ENCODE assay signal across 9 cellular contexts in genomic region chr1:154812911-154813816, GRCh38. TPM values are rescaled to one million over a fixed set of nuclear protein-coding genes. Genes with fewer than 3 reads are reported as not detected.
DNase-seq lines count a peak whose midpoint lies in the region; ATAC-seq and TF ChIP-seq lines count a peak whose summit lies in the region.
"Had no signal": no experiment of that assay in that cellular context is flagged by ENCODE, and none has a peak within 500 bp of the region (broad histone marks: within the 10 kb centered on the region; RNA-seq: fewer than 3 reads in every experiment).

No MANE protein-coding gene starts in this region.

- DNase-seq in IMR-90 = peak; percentile 18
- peak; percentile 94 for DNase-seq in RWPE1 (ENCODE audit: low spot score)
- peak in 4 of 5 donors; percentile 60 to 71 (median 65) for DNase-seq in heart left ventricle
- peak; percentile 50 for DNase-seq in renal cortical epithelial cell (ENCODE audit: low read depth)
- DNase-seq in left colon = no peak
- no peak for DNase-seq in HCEC 1CT
- DNase-seq: sigmoid colon had no signal

- H3K4me3 ChIP-seq in IMR-90 (ENCODE audit: insufficient read depth, low read depth, low read length) (no peak overlapping the region), heart left ventricle (no peak overlapping the region)
- H3K4me3 ChIP-seq: sigmoid colon had no signal

- dilution Hi-C loops in IMR-90 (cut with HindIII; ENCODE audit: low sequenced_read_pairs, unreplicated experiment) = no loop called here

- CTCF ChIA-PET in IMR-90 (lab: Yijun Ruan, JAX) = interaction anchor here (0.5 kb wide), 1 partner anchor 255 kb away, joined by 3 read pairs; no protein-coding TSS in a partner anchor
- CTCF ChIA-PET in RWPE1 (lab: Yijun Ruan, JAX) = interaction anchor here (0.6 to 1.1 kb wide), 5 partner anchors 40 to 189 kb away, joined by 3 to 7 read pairs (median 3); no protein-coding TSS in a partner anchor

- 14% methylated on average over 4 of the region's 21 CpGs; no CpG with 5 or more reads in 1 of the 2 experiments for WGBS in IMR-90 (ENCODE audit: extremely low coverage in 2 of 2, insufficient read length in 1 of 2), 2 experiments
- whole genome bisulfite sequencing in heart left ventricle, 4 donors = 37 to 64% (median 48%) methylated on average over 20 to 21 of the region's 21 CpGs

- intact Hi-C loops in IMR-90 (cut with micrococcal nuclease) (no loop called here), heart left ventricle (cut with DNase I) (loop anchor here in 1 of 10 donors (5.0 kb wide), 1 partner anchor 54 kb away; no protein-coding TSS in a partner anchor), left colon (cut with DNase I, micrococcal nuclease) (no loop called here)

- no peak overlapping the region for H4K91ac ChIP-seq in IMR-90 (ENCODE audit: insufficient read depth, low read depth, low read length)

- no peak overlapping the region for H2BK120ac ChIP-seq in IMR-90 (ENCODE audit: low read depth, low read length)

- H2AK9ac ChIP-seq in IMR-90 (replicated peaks; ENCODE audit: low read depth, low read length, poor library complexity) = no peak overlapping the region

- no peak overlapping the region; the same call in 1 of the 2 replicates for H3K23ac ChIP-seq in IMR-90 (ENCODE audit: low read depth, low read length)

- H3K4me1 ChIP-seq in IMR-90 (ENCODE audit: control insufficient read depth, insufficient read depth, low read length) (no peaks in the 10 kb centered on the region), heart left ventricle (peaks cover 0 to 61% (median 20%) of the 10 kb centered on the region in 12 donors)

- H3K9me3 ChIP-seq in IMR-90 (ENCODE audit: control insufficient read depth, insufficient read depth, low read length) (no peaks in the 10 kb centered on the region), heart left ventricle (no peaks in the 10 kb centered on the region)
- H3K9me3 ChIP-seq: sigmoid colon had no signal

- ATAC-seq in IMR-90 (ENCODE audit: low read depth) (peak; percentile 37), heart left ventricle (peak; percentile 27 to 84 (median 68)), HG03442 (IDR thresholded peaks at IDR 0.05; ENCODE audit: unreplicated experiment) (no peak), left colon (no peak), GM19467 (IDR thresholded peaks at IDR 0.05; ENCODE audit: unreplicated experiment) (no peak)

- H3K9me1 ChIP-seq in IMR-90 (ENCODE audit: insufficient read depth, low read length) = no peaks in the 10 kb centered on the region

- no peak overlapping the region for H4K8ac ChIP-seq in IMR-90 (ENCODE audit: low read depth in 2 of 2, low read length in 2 of 2)

- in situ Hi-C loops in IMR-90 (cut with MboI; ENCODE audit: low sequenced_read_pairs) = no loop called here

- H3K36me3 ChIP-seq in IMR-90 (ENCODE audit: control insufficient read depth, insufficient read depth, low read length) (no peaks in the 10 kb centered on the region), heart left ventricle (no peaks in the 10 kb centered on the region)
- H3K36me3 ChIP-seq: sigmoid colon had no signal

- H4K5ac ChIP-seq in IMR-90 (ENCODE audit: low read depth, low read length) = no peak overlapping the region

- H3K27me3 ChIP-seq in IMR-90 (ENCODE audit: control insufficient read depth, insufficient read depth, low read length) (peaks cover 76% of the 10 kb centered on the region), heart left ventricle (peaks cover 0 to 2% (median 0%) of the 10 kb centered on the region in 9 donors)
- H3K27me3 ChIP-seq: sigmoid colon had no signal

- POLR2A ChIA-PET in IMR-90 (lab: Charles Lee; ENCODE audit: unreplicated experiment) = no interaction called here
- POLR2A ChIA-PET in RWPE1 (lab: Yijun Ruan, JAX; ENCODE audit: low non-redundant PET) = interaction anchor here (0.6 kb wide), 1 partner anchor 57 kb away, joined by 5 read pairs; no protein-coding TSS in a partner anchor

- H3K4ac ChIP-seq in IMR-90 (ENCODE audit: low read depth, low read length) = no peak overlapping the region

- no peak overlapping the region for H2AFZ ChIP-seq in IMR-90 (replicated peaks; ENCODE audit: low read length, poor library complexity)

- H2BK15ac ChIP-seq in IMR-90 (ENCODE audit: low read depth, low read length) = no peak overlapping the region

- no peak overlapping the region for H3K56ac ChIP-seq in IMR-90 (ENCODE audit: extremely low read depth, insufficient read depth, low read length)

- no peak for TF ChIP-seq POLR2A in IMR-90 (IDR thresholded peaks at IDR 0.05; ENCODE audit: low read depth, low read length)
- no peak for TF ChIP-seq POLR2A in heart left ventricle (IDR thresholded peaks at IDR 0.05)

- BruUV-seq in IMR-90 (replicated peaks; lab: Mats Ljungman, UMichigan) = no TSS peak

- H2AK5ac ChIP-seq in IMR-90 (ENCODE audit: low read depth, low read length) = no peak overlapping the region

- H2BK20ac ChIP-seq in IMR-90 (ENCODE audit: low read depth, low read length) = no peak overlapping the region

- H3K14ac ChIP-seq in IMR-90 (replicated peaks; ENCODE audit: low read depth, low read length) = no peak overlapping the region

- no peaks in the 10 kb centered on the region for H4K20me1 ChIP-seq in IMR-90 (ENCODE audit: insufficient read depth, low read length)

- TF ChIP-seq CTCF in IMR-90 (conservative IDR thresholded peaks at IDR 0.05; ENCODE audit: low read depth, low read length) (no peak), RWPE1 (conservative IDR thresholded peaks at IDR 0.05; ENCODE audit: low read depth) (no peak), heart left ventricle (IDR thresholded peaks at IDR 0.05) (no peak)

- no peaks in the 10 kb centered on the region for H3K79me1 ChIP-seq in IMR-90 (ENCODE audit: low read depth in 1 of 2, low read length in 2 of 2)

- H3K27ac ChIP-seq in IMR-90 (ENCODE audit: insufficient read depth, low read length) (no peak overlapping the region), RWPE1 (peak overlapping the region; percentile 68), heart left ventricle (peak overlapping the region in 8 of 12 donors; percentile 17 to 65 (median 50))

- H3K9ac ChIP-seq in IMR-90 (ENCODE audit: low read depth, low read length) = no peak overlapping the region

- no peak overlapping the region for H2BK5ac ChIP-seq in IMR-90 (ENCODE audit: low read depth, low read length, poor library complexity, severe bottlenecking)

- no peak for TF ChIP-seq RAD21 in IMR-90 (IDR thresholded peaks at IDR 0.05; ENCODE audit: low read length)

- no peak overlapping the region for H3K4me2 ChIP-seq in IMR-90 (ENCODE audit: low read depth, low read length)

- H3K18ac ChIP-seq in IMR-90 (ENCODE audit: low read depth, low read length) = no peak overlapping the region

TF ChIP-seq in IMR-90, 13 proteins besides CTCF, POLR2A, EP300 and RAD21:
- TF ChIP-seq USF2 (IDR thresholded peaks at IDR 0.05; ENCODE audit: low read depth, low read length) = no peak
- TF ChIP-seq MAFK (IDR thresholded peaks at IDR 0.05; ENCODE audit: low read depth, low read length) = no peak
- no peak for TF ChIP-seq CHD1 (IDR thresholded peaks at IDR 0.05; ENCODE audit: low read depth, low read length)
- no peak for TF ChIP-seq FOS (IDR thresholded peaks at IDR 0.05; ENCODE audit: low read depth, low read length)
- no peak for TF ChIP-seq MXI1 (IDR thresholded peaks at IDR 0.05; ENCODE audit: borderline replicate concordance, low read depth, low read length)
- no peak for TF ChIP-seq SMC3 (IDR thresholded peaks at IDR 0.05; ENCODE audit: low read depth, low read length)
- TF ChIP-seq BHLHE40 (IDR thresholded peaks at IDR 0.05; ENCODE audit: low read depth, low read length) = no peak
- no peak for TF ChIP-seq MAZ (IDR thresholded peaks at IDR 0.05; ENCODE audit: borderline replicate concordance, low read depth, low read length)
- TF ChIP-seq RFX5 (IDR thresholded peaks at IDR 0.05; ENCODE audit: low read depth, low read length) = no peak
- no peak for TF ChIP-seq CEBPB (IDR thresholded peaks at IDR 0.05; ENCODE audit: low read depth, low read length)
- no peak for TF ChIP-seq RCOR1 (IDR thresholded peaks at IDR 0.05; ENCODE audit: insufficient replicate concordance, low read length)
- TF ChIP-seq ELK1 (IDR thresholded peaks at IDR 0.05; ENCODE audit: borderline replicate concordance, low read depth, low read length) = no peak
- TF ChIP-seq NFE2L2 (IDR thresholded peaks at IDR 0.05; ENCODE audit: low read depth, low read length) = no peak

RNA-seq across cellular contexts. Expression of gene KCNN3, which starts 56.9 kb away (rescaled TPM):
- total RNA-seq in IMR-90 (2012; rRNA removed) (not detected in 2 replicates), heart left ventricle (1 to 10 TPM; 1.0 to 4.6 (median 3.0) TPM), renal cortical epithelial cell (under 0.01 TPM in 1 of 2 replicates, not detected in the other), left colon (1 to 10 TPM in 1 of 2 donors, under 1 TPM in 1; 0.73 to 3.6 TPM)
- polyA plus RNA-seq in IMR-90 (2012; rRNA removed) (0.02 and 0.07 TPM in 2 replicates), heart left ventricle (under 1 TPM; 0.42 to 0.88 TPM)
- under 0.01 and 0.02 TPM in 2 replicates for polyA plus RNA-seq in IMR-90 (2012; cell fraction: cytosol; rRNA removed)
- polyA plus RNA-seq in IMR-90 (2012; cell fraction: nucleus; rRNA removed; ENCODE audit: low replicate concordance) = 0.01 and 0.05 TPM in 2 replicates

Comparison
In these comparisons a context has a peak if more than half of its experiments do, and no peak if none do; other contexts are left out.
1. ATAC-seq: peak in IMR-90 (single experiment) and heart left ventricle (4 of 4); none in HG03442 (single experiment), left colon (single experiment) and GM19467 (single experiment).
2. DNase-seq: peak in IMR-90 (single experiment), RWPE1 (single experiment), heart left ventricle (4 of 5) and renal cortical epithelial cell (single experiment); none in left colon (0 of 2) and HCEC 1CT (single experiment).